In the genomic region with DNA sequence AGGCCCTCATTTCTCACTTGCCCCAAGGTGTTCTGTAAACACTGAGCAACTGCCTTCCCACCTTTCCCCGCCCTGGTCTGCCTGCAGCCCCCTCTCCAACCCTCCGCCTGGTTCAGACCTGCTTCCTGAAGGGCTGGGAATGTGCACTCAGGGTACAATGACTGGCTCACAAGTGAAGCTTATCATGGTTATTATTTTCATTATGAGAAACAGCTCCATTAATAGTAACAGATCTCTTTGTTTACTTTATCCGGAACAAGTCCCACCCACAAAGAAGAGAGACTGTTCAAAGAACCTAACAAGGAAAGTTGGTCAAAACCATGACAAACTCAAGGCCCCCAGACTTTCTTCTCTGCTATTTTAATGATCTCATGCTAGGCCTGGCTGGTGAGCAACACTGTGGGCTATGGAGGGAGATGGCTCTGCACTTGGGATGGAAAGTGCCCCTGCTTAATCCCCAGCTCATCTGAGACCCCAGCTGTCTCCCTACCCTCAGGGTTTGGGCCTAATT, we compare ENCODE assay signal across 10 cellular contexts. TPM values are rescaled to one million over a fixed set of nuclear protein-coding genes. Genes with fewer than 3 reads are reported as not detected.
DNase-seq lines count a peak whose midpoint lies in the region; ATAC-seq and TF ChIP-seq lines count a peak whose summit lies in the region.
"Had no signal": no experiment of that assay in that cellular context is flagged by ENCODE, and none has a peak within 500 bp of the region (broad histone marks: within the 10 kb centered on the region; RNA-seq: fewer than 3 reads in every experiment).

No MANE protein-coding gene starts in this region.

- peak; percentile 40 for ATAC-seq in Right ventricle myocardium superior (ENCODE audit: poor library complexity)
- no peak for ATAC-seq in aorta (ENCODE audit: low FRiP score)
- no peak for ATAC-seq in HG02884 (IDR thresholded peaks at IDR 0.05; ENCODE audit: unreplicated experiment)
- no peak for ATAC-seq in GM19452 (IDR thresholded peaks at IDR 0.05; ENCODE audit: unreplicated experiment)

- DNase-seq in Right ventricle myocardium superior (no peak), cardiac septum (ENCODE audit: low spot score) (no peak), chondrocyte (ENCODE audit: low spot score) (no peak), aorta (no peak)

- no peaks in the 10 kb centered on the region for H3K9me3 Mint-ChIP-seq in chondrocyte (ENCODE audit: low read depth)

- intact Hi-C loops in Right ventricle myocardium superior (cut with DNase I): no loop called here
- intact Hi-C loops in cardiac septum (cut with DNase I): no loop called here
- intact Hi-C loops in aorta (cut with DNase I): loop anchor here (5.0 kb wide), 2 partner anchors 56 to 61 kb away; no protein-coding TSS in a partner anchor

- H3K4me3 Mint-ChIP-seq in chondrocyte (ENCODE audit: unreplicated experiment): no peak overlapping the region

- no peaks in the 10 kb centered on the region for H3K27me3 Mint-ChIP-seq in chondrocyte (ENCODE audit: low read depth)

- no peaks in the 10 kb centered on the region for H3K9me3 ChIP-seq in mesodermal cell (ENCODE audit: control insufficient read depth, low read length)
- H3K9me3 ChIP-seq in aorta (ENCODE audit: control insufficient read depth, low read length): no peaks in the 10 kb centered on the region

- H3K36me3 Mint-ChIP-seq in chondrocyte (ENCODE audit: low read depth): no peaks in the 10 kb centered on the region

- peak overlapping the region; percentile 6 for H3K27ac ChIP-seq in mesodermal cell (ENCODE audit: low read depth, low read length, severe bottlenecking)
- H3K27ac ChIP-seq in urinary bladder (ENCODE audit: low read depth): peak overlapping the region; percentile 62
- no peak overlapping the region for H3K27ac ChIP-seq in aorta (ENCODE audit: low read depth in 1 of 2, low read length in 2 of 2)
- H3K27ac ChIP-seq: C4-2B had no signal

- peaks cover 23% of the 10 kb centered on the region for H3K4me1 Mint-ChIP-seq in chondrocyte (ENCODE audit: low read depth)

- TF ChIP-seq CTCF in chondrocyte (IDR thresholded peaks at IDR 0.05): no peak

- 92 to 93% methylated on average over 2 to 3 of the region's 3 CpGs for WGBS in mesodermal cell (ENCODE audit: insufficient coverage in 2 of 2), 2 experiments
- 57% methylated on average over 3 of the region's 3 CpGs for WGBS in urinary bladder
- 27 to 37% methylated on average over 3 of the region's 3 CpGs for WGBS in aorta, 2 donors

- H3K27ac Mint-ChIP-seq in chondrocyte (ENCODE audit: unreplicated experiment): peak overlapping the region; percentile 73

- no peaks in the 10 kb centered on the region for H3K27me3 ChIP-seq in aorta (ENCODE audit: control insufficient read depth in 1 of 2, insufficient read depth in 2 of 2, low read length in 1 of 2)

- H3K36me3 ChIP-seq in mesodermal cell (ENCODE audit: control insufficient read depth, insufficient read depth, low read length) (no peaks in the 10 kb centered on the region), urinary bladder (ENCODE audit: insufficient read depth) (no peaks in the 10 kb centered on the region), aorta (ENCODE audit: control insufficient read depth in 1 of 2, insufficient read depth in 2 of 2, low read length in 1 of 2) (no peaks in the 10 kb centered on the region)

- H3K4me1 ChIP-seq in mesodermal cell (ENCODE audit: control insufficient read depth, insufficient read depth, low read length, poor library complexity, severe bottlenecking) (peaks cover 55% of the 10 kb centered on the region), urinary bladder (ENCODE audit: insufficient read depth) (peaks cover 2% of the 10 kb centered on the region), aorta (ENCODE audit: control insufficient read depth in 1 of 2, insufficient read depth in 2 of 2, low read length in 2 of 2) (peaks cover 0 to 2% of the 10 kb centered on the region in 2 donors)

- H3K4me3 ChIP-seq in mesodermal cell (ENCODE audit: extremely low read depth, insufficient read depth, low read length, poor library complexity, severe bottlenecking): no peak overlapping the region
- H3K4me3 ChIP-seq in urinary bladder (ENCODE audit: low read depth, low read length): no peak overlapping the region
- no peak overlapping the region for H3K4me3 ChIP-seq in aorta (ENCODE audit: low read length in 2 of 2)

RNA-seq across cellular contexts. Expression of a gene that starts 36.7 kb away (rescaled TPM):
- total RNA-seq in Right ventricle myocardium superior: 7.3 TPM
- total RNA-seq in cardiac septum: 5.2 TPM
- total RNA-seq in chondrocyte: 0.31 to 0.50 TPM in 2 of 3 replicates, not detected in the other
- polyA plus RNA-seq in mesodermal cell (2013, experiment 1 of 2): 1.9 TPM
- polyA plus RNA-seq in mesodermal cell (2013, experiment 2 of 2): 0.91 TPM
- total RNA-seq in urinary bladder: 5.2 TPM
- 4.4 TPM for polyA plus RNA-seq in urinary bladder
- total RNA-seq in aorta: 10 to 100 TPM in 1 of 2 donors, 1 to 10 TPM in 1; 6.8 to 21.1 TPM
- 1 to 10 TPM; 2.6 to 6.0 TPM for polyA plus RNA-seq in aorta
- total RNA-seq: LHCN-M2 had no signal

Comparison
In these comparisons a context has a peak if more than half of its experiments do, and no peak if none do; other contexts are left out.
1. H3K27ac ChIP-seq: peak in mesodermal cell (single experiment) and urinary bladder (single experiment); none in aorta (0 of 2).
2. intact Hi-C loops: an anchor here in aorta (5.0 kb wide); none called in Right ventricle myocardium superior and cardiac septum.